In the genomic region with DNA sequence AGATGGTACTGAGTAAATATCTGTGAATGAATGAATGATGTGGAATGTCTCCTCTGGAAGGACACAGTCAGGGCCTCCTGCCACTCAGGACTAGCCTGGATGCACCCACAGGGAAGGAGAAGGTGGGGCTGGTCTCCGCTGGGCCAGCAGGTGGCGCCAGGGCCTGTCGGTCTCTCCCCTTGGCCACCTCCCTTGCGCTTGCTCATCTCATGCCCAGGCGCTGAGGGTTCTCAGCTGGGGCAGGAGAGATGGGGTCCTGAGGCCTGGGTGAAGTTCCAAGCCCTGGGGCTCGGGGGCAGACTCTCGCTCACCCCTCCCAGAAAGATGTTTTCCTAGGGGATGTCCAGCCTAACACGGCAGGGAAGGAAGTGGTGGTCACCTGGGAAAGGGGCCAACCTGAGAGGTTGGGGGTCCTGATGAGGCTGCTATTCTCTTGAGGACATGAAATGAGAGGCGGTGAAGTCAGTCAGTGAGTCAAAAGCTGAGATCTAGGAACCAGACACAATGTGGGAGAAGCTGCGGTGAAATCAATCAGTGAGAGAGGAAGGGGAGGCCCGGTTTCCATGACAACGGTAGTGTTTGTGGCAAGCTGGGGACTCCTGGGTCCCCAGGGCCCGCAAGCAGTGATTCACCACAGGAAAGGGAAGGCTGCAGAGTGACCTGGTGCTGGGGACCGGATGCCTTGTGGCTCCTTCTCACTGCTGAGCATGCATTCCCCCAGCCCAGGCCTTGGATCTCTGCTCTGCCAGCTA, we compare ENCODE assay signal across 8 cellular contexts. TPM values are rescaled to one million over a fixed set of nuclear protein-coding genes. Genes with fewer than 3 reads are reported as not detected.
A peak's percentile ranks its signal among the peaks of the same experiment; 100 is the strongest.
DNase-seq lines count a peak whose midpoint lies in the region; ATAC-seq and TF ChIP-seq lines count a peak whose summit lies in the region.

No MANE protein-coding gene starts in this region.

- H3K4me1 Mint-ChIP-seq in activated CD4-positive, alpha-beta memory T cell treated with anti-CD3 and anti-CD28 coated beads for 36 hours (ENCODE audit: low read depth): peaks cover 56% of the 10 kb centered on the region

- H3K36me3 ChIP-seq in BE2C: no peaks in the 10 kb centered on the region

- H3K36me3 Mint-ChIP-seq in activated CD4-positive, alpha-beta memory T cell treated with anti-CD3 and anti-CD28 coated beads for 36 hours: peaks cover 2% of the 10 kb centered on the region

- H3K27ac Mint-ChIP-seq in activated CD4-positive, alpha-beta memory T cell treated with anti-CD3 and anti-CD28 coated beads for 36 hours: peak overlapping the region; percentile 96

- DNase-seq in BE2C (peak; percentile 93), GM19238 (ENCODE audit: insufficient read length, low spot score) (peak; percentile 87), NCI-H69 (lab: John Stamatoyannopoulos, UW) (peak; percentile 86), dermis microvascular lymphatic vessel endothelial cell (ENCODE audit: low read depth in 2 of 2) (peak; percentile 90 to 99), lung microvascular endothelial cell (ENCODE audit: low read depth in 2 of 2) (peak; percentile 90 to 97)
- DNase-seq in activated CD4-positive, alpha-beta memory T cell treated with anti-CD3 and anti-CD28 coated beads for 36 hours: peak; percentile 97
- peak; percentile 73 for DNase-seq in stimulated activated CD8-positive, alpha-beta memory T cell treated with anti-CD3 and anti-CD28 coated beads, Interleukin-12 subunit alpha, Interleukin-12 subunit beta, amount 100 ng/mL, for 1 hour (ENCODE audit: low read depth)

- peaks cover 11% of the 10 kb centered on the region for H3K4me1 ChIP-seq in BE2C

- POLR2A ChIA-PET in activated CD4-positive, alpha-beta memory T cell treated with anti-CD3 and anti-CD28 coated beads for 36 hours (lab: Charles Lee): interaction anchor here (0.6 to 8.5 kb wide), 17 partner anchors 8 to 185 kb away, joined by 3 to 180 read pairs (median 8); a partner anchor contains a TSS

- intact Hi-C loops in activated CD4-positive, alpha-beta memory T cell treated with anti-CD3 and anti-CD28 coated beads for 36 hours (cut with micrococcal nuclease): loop anchor here (1.0 to 10.0 kb wide), 5 partner anchors 17 to 408 kb away; a partner anchor contains a TSS

- peak; percentile 98 for TF ChIP-seq CTCF in BE2C (IDR thresholded peaks at IDR 0.05; ENCODE audit: low read depth, low read length)

- no peak overlapping the region for H3K4me3 ChIP-seq in BE2C (ENCODE audit: low read depth, low read length)

- ATAC-seq in HG03439 (IDR thresholded peaks at IDR 0.05; ENCODE audit: unreplicated experiment): peak; percentile 72

- CTCF ChIA-PET in activated CD4-positive, alpha-beta memory T cell treated with anti-CD3 and anti-CD28 coated beads for 36 hours (lab: Charles Lee): interaction anchor here (0.8 to 20.9 kb wide), 23 partner anchors 8 to 186 kb away, joined by 3 to 1097 read pairs (median 6); a partner anchor contains a TSS

- no peaks in the 10 kb centered on the region for H3K9me3 ChIP-seq in BE2C

- peaks cover 11% of the 10 kb centered on the region for H3K27me3 Mint-ChIP-seq in activated CD4-positive, alpha-beta memory T cell treated with anti-CD3 and anti-CD28 coated beads for 36 hours

- H3K9me3 Mint-ChIP-seq in activated CD4-positive, alpha-beta memory T cell treated with anti-CD3 and anti-CD28 coated beads for 36 hours: peaks cover 2% of the 10 kb centered on the region

- peak overlapping the region; percentile 64 for H3K4me3 Mint-ChIP-seq in activated CD4-positive, alpha-beta memory T cell treated with anti-CD3 and anti-CD28 coated beads for 36 hours

- no peaks in the 10 kb centered on the region for H3K27me3 ChIP-seq in BE2C

RNA-seq across cellular contexts. Expression of a gene that starts 14.6 kb away (rescaled TPM):
- polyA plus RNA-seq in BE2C (2012; ENCODE audit: insufficient read depth, insufficient read length, low read depth): 66.0 TPM
- total RNA-seq in activated CD4-positive, alpha-beta memory T cell treated with anti-CD3 and anti-CD28 coated beads for 36 hours: under 1 TPM; 0.43 to 0.51 TPM
- total RNA-seq in dermis microvascular lymphatic vessel endothelial cell (3.6 and 7.0 TPM in 2 replicates), lung microvascular endothelial cell (3.4 and 4.8 TPM in 2 replicates)

RNA-seq across cellular contexts. Expression of a gene that starts 17.7 kb away (rescaled TPM):
- polyA plus RNA-seq in BE2C (2012; ENCODE audit: insufficient read depth, insufficient read length, low read depth): 312 TPM
- total RNA-seq in activated CD4-positive, alpha-beta memory T cell treated with anti-CD3 and anti-CD28 coated beads for 36 hours: 100 to 1,000 TPM; 210 to 211 TPM
- 402 and 626 TPM in 2 replicates for total RNA-seq in dermis microvascular lymphatic vessel endothelial cell
- total RNA-seq in lung microvascular endothelial cell: 187 and 399 TPM in 2 replicates

RNA-seq across cellular contexts. Expression of a gene that starts 35.9 kb away (rescaled TPM):
- polyA plus RNA-seq in BE2C (2012; ENCODE audit: insufficient read depth, insufficient read length, low read depth): 0.62 TPM
- total RNA-seq in activated CD4-positive, alpha-beta memory T cell treated with anti-CD3 and anti-CD28 coated beads for 36 hours: under 1 TPM; 0.52 to 0.56 TPM
- total RNA-seq in dermis microvascular lymphatic vessel endothelial cell: not detected in 2 replicates
- total RNA-seq in lung microvascular endothelial cell: not detected in 2 replicates

RNA-seq across cellular contexts. Expression of a gene that starts 42.2 kb away (rescaled TPM):
- 192 TPM for polyA plus RNA-seq in BE2C (2012; ENCODE audit: insufficient read depth, insufficient read length, low read depth)
- total RNA-seq in activated CD4-positive, alpha-beta memory T cell treated with anti-CD3 and anti-CD28 coated beads for 36 hours: 10 to 100 TPM; 61.4 to 65.1 TPM
- total RNA-seq in dermis microvascular lymphatic vessel endothelial cell (83.2 and 89.3 TPM in 2 replicates), lung microvascular endothelial cell (98.6 and 101 TPM in 2 replicates)

RNA-seq across cellular contexts. Expression of a gene that starts 43.2 kb away (rescaled TPM):
- polyA plus RNA-seq in BE2C (2012; ENCODE audit: insufficient read depth, insufficient read length, low read depth): 49.7 TPM
- total RNA-seq in activated CD4-positive, alpha-beta memory T cell treated with anti-CD3 and anti-CD28 coated beads for 36 hours: 10 to 100 TPM; 32.7 to 32.9 TPM
- 13.1 and 14.3 TPM in 2 replicates for total RNA-seq in dermis microvascular lymphatic vessel endothelial cell
- 9.8 and 12.1 TPM in 2 replicates for total RNA-seq in lung microvascular endothelial cell
